8 cellular contexts compared by ENCODE assay signal in genomic region chr12:111529424-111530368, GRCh38.
A peak's percentile ranks its signal among the peaks of the same experiment; 100 is the strongest.
DNase-seq lines count a peak whose midpoint lies in the region; ATAC-seq and TF ChIP-seq lines count a peak whose summit lies in the region.

No MANE protein-coding gene starts in this region.

- peak; percentile 89 for ATAC-seq in activated naive CD8-positive, alpha-beta T cell treated with anti-CD3 and anti-CD28 coated beads, Interleukin-2, amount 10 ng/mL, durations not matched to agents 7 days and 5 days (ENCODE audit: low read depth)
- peak; percentile 41 to 63 for ATAC-seq in right cardiac atrium
- ATAC-seq in GM19397 (IDR thresholded peaks at IDR 0.05; ENCODE audit: unreplicated experiment): no peak

- no peak overlapping the region for H3K4me3 Mint-ChIP-seq in activated naive CD8-positive, alpha-beta T cell treated with anti-CD3 and anti-CD28 coated beads, Interleukin-2, amount 10 ng/mL, durations not matched to agents 7 days and 5 days

- TF ChIP-seq CTCF in SU-DHL-6 (IDR thresholded peaks at IDR 0.05; ENCODE audit: insufficient read depth, low read length, poor library complexity, severe bottlenecking): peak; percentile 62

- no peaks in the 10 kb centered on the region for H3K9me3 Mint-ChIP-seq in activated naive CD8-positive, alpha-beta T cell treated with anti-CD3 and anti-CD28 coated beads, Interleukin-2, amount 10 ng/mL, durations not matched to agents 7 days and 5 days

- H3K27ac ChIP-seq in SU-DHL-6 (ENCODE audit: low read depth, low read length): no peak overlapping the region
- no peak overlapping the region for H3K27ac ChIP-seq in right cardiac atrium (ENCODE audit: low read length)

- peak; percentile 28 for DNase-seq in GM04504 (ENCODE audit: low read depth)
- DNase-seq in MG63: peak; percentile 45
- peak; percentile 64 for DNase-seq in activated naive CD8-positive, alpha-beta T cell treated with anti-CD3 and anti-CD28 coated beads, Interleukin-2, amount 10 ng/mL, durations not matched to agents 7 days and 5 days
- DNase-seq in right cardiac atrium: peak in 1 of 3 donors; percentile 29
- peak; percentile 14 for DNase-seq in skeletal muscle cell (ENCODE audit: low read depth)
- no peak for DNase-seq in NCI-H1048 (lab: John Stamatoyannopoulos, UW)

- peaks cover 5% of the 10 kb centered on the region for H3K4me1 Mint-ChIP-seq in activated naive CD8-positive, alpha-beta T cell treated with anti-CD3 and anti-CD28 coated beads, Interleukin-2, amount 10 ng/mL, durations not matched to agents 7 days and 5 days

- peaks cover 9% of the 10 kb centered on the region for H3K36me3 Mint-ChIP-seq in activated naive CD8-positive, alpha-beta T cell treated with anti-CD3 and anti-CD28 coated beads, Interleukin-2, amount 10 ng/mL, durations not matched to agents 7 days and 5 days

- no peaks in the 10 kb centered on the region for H4K20me1 ChIP-seq in SU-DHL-6 (ENCODE audit: low read depth, low read length)

- H2AFZ ChIP-seq in SU-DHL-6 (ENCODE audit: low read depth, low read length, severe bottlenecking): no peak overlapping the region

- no peaks in the 10 kb centered on the region for H3K9me2 ChIP-seq in SU-DHL-6 (replicated peaks; ENCODE audit: insufficient read depth, low read length)

- no peaks in the 10 kb centered on the region; the same call in 1 of the 2 replicates for H3K9me3 ChIP-seq in MG63
- no peaks in the 10 kb centered on the region for H3K9me3 ChIP-seq in SU-DHL-6 (ENCODE audit: insufficient read depth, low read length)
- no peaks in the 10 kb centered on the region for H3K9me3 ChIP-seq in right cardiac atrium (ENCODE audit: control insufficient read depth, low read length)

- H3K27me3 ChIP-seq in MG63: no peaks in the 10 kb centered on the region
- H3K27me3 ChIP-seq in SU-DHL-6 (ENCODE audit: low read length): no peaks in the 10 kb centered on the region
- no peaks in the 10 kb centered on the region for H3K27me3 ChIP-seq in right cardiac atrium (ENCODE audit: control insufficient read depth, insufficient read depth)

- H3K4me1 ChIP-seq in right cardiac atrium (ENCODE audit: control insufficient read depth, insufficient read depth, low read length): no peaks in the 10 kb centered on the region

- H3K79me2 ChIP-seq in SU-DHL-6 (ENCODE audit: insufficient read depth, low read length): no peaks in the 10 kb centered on the region

- H3K4me3 ChIP-seq in MG63 (no peak overlapping the region), SU-DHL-6 (ENCODE audit: insufficient read depth, low read length, poor library complexity, severe bottlenecking) (no peak overlapping the region), right cardiac atrium (ENCODE audit: low read length) (no peak overlapping the region), skeletal muscle cell (ENCODE audit: low read depth, low read length) (no peak overlapping the region)

- no peak overlapping the region for H3K4me2 ChIP-seq in SU-DHL-6 (ENCODE audit: low read depth, low read length, poor library complexity, severe bottlenecking)

- 51% methylated on average over 8 of the region's 8 CpGs for WGBS in right cardiac atrium

- H3K36me3 ChIP-seq in MG63 (peaks cover 70% of the 10 kb centered on the region), SU-DHL-6 (ENCODE audit: low read length) (peaks cover 16% of the 10 kb centered on the region)

- no peak overlapping the region for H3K27ac Mint-ChIP-seq in activated naive CD8-positive, alpha-beta T cell treated with anti-CD3 and anti-CD28 coated beads, Interleukin-2, amount 10 ng/mL, durations not matched to agents 7 days and 5 days

- H3K9ac ChIP-seq in SU-DHL-6 (ENCODE audit: low read length): no peak overlapping the region

- POLR2A ChIA-PET in activated naive CD8-positive, alpha-beta T cell treated with anti-CD3 and anti-CD28 coated beads, Interleukin-2, amount 10 ng/mL, durations not matched to agents 7 days and 5 days (lab: Charles Lee): interaction anchor here (0.7 to 1.3 kb wide), 2 partner anchors 130 to 133 kb away, joined by 3 to 8 read pairs; no protein-coding TSS in a partner anchor

- intact Hi-C loops in right cardiac atrium (cut with DNase I): loop anchor here in 1 of 4 donors (10.0 kb wide), 1 partner anchor 135 kb away; no protein-coding TSS in a partner anchor

- no peaks in the 10 kb centered on the region for H3K27me3 Mint-ChIP-seq in activated naive CD8-positive, alpha-beta T cell treated with anti-CD3 and anti-CD28 coated beads, Interleukin-2, amount 10 ng/mL, durations not matched to agents 7 days and 5 days

- H3F3A ChIP-seq in SU-DHL-6 (ENCODE audit: insufficient read depth): no peaks in the 10 kb centered on the region; the same call in 1 of the 2 replicates
